12 cellular contexts compared by ENCODE assay signal in genomic region chr9:114367406-114367805, GRCh38. TPM values are rescaled to one million over a fixed set of nuclear protein-coding genes. Genes with fewer than 3 reads are reported as not detected.
DNase-seq lines count a peak whose midpoint lies in the region; ATAC-seq and TF ChIP-seq lines count a peak whose summit lies in the region.
"Had no signal": no experiment of that assay in that cellular context is flagged by ENCODE, and none has a peak within 500 bp of the region (broad histone marks: within the 10 kb centered on the region; RNA-seq: fewer than 3 reads in every experiment).

No MANE protein-coding gene starts in this region.

- H3K4me3 Mint-ChIP-seq in activated naive CD4-positive, alpha-beta T cell treated with anti-CD3 and anti-CD28 coated beads, Interleukin-2, amount 10 ng/mL, durations not matched to agents 7 days and 5 days: peak overlapping the region; percentile 34
- H3K4me3 Mint-ChIP-seq in activated CD8-positive, alpha-beta T cell treated with anti-CD3 and anti-CD28 coated beads, Interleukin-2, amount 10 ng/mL, durations not matched to agents 7 days and 5 days: peak overlapping the region; percentile 29

- peaks cover 73% of the 10 kb centered on the region for H3K36me3 ChIP-seq in lower lobe of right lung
- H3K36me3 ChIP-seq in upper lobe of left lung: peaks cover 7 to 75% (median 29%) of the 10 kb centered on the region in 4 donors
- peaks cover 5% of the 10 kb centered on the region for H3K36me3 ChIP-seq in mucosa of descending colon (ENCODE audit: low read depth)

- peaks cover 53% of the 10 kb centered on the region for H3K4me1 ChIP-seq in lower lobe of right lung
- H3K4me1 ChIP-seq in upper lobe of left lung: peaks cover 58 to 79% (median 68%) of the 10 kb centered on the region in 4 donors
- peaks cover 26% of the 10 kb centered on the region for H3K4me1 ChIP-seq in mucosa of descending colon (ENCODE audit: low read depth)

- intact Hi-C loops in lower lobe of right lung (cut with DNase I) (no loop called here), mucosa of descending colon (cut with DNase I, micrococcal nuclease) (no loop called here)

- H3K27me3 ChIP-seq in lower lobe of right lung (ENCODE audit: low read depth): no peaks in the 10 kb centered on the region
- H3K27me3 ChIP-seq in upper lobe of left lung: no peaks in the 10 kb centered on the region

- no peak for ATAC-seq in activated CD8-positive, alpha-beta T cell treated with anti-CD3 and anti-CD28 coated beads, Interleukin-2, amount 10 ng/mL, durations not matched to agents 7 days and 5 days
- ATAC-seq in lower lobe of right lung (no peak), upper lobe of left lung (ENCODE audit: low FRiP score in 2 of 2) (no peak), mucosa of descending colon (no peak)

- H3K9me3 ChIP-seq in lower lobe of right lung (no peaks in the 10 kb centered on the region), upper lobe of left lung (no peaks in the 10 kb centered on the region), mucosa of descending colon (no peaks in the 10 kb centered on the region)

- TF ChIP-seq EP300 in upper lobe of left lung (IDR thresholded peaks at IDR 0.05): no peak

- H3K27me3 Mint-ChIP-seq in activated naive CD4-positive, alpha-beta T cell treated with anti-CD3 and anti-CD28 coated beads, Interleukin-2, amount 10 ng/mL, durations not matched to agents 7 days and 5 days: no peaks in the 10 kb centered on the region
- no peaks in the 10 kb centered on the region for H3K27me3 Mint-ChIP-seq in activated CD8-positive, alpha-beta T cell treated with anti-CD3 and anti-CD28 coated beads, Interleukin-2, amount 10 ng/mL, durations not matched to agents 7 days and 5 days (ENCODE audit: low read depth)

- H3K4me1 Mint-ChIP-seq in activated naive CD4-positive, alpha-beta T cell treated with anti-CD3 and anti-CD28 coated beads, Interleukin-2, amount 10 ng/mL, durations not matched to agents 7 days and 5 days: peaks cover 94% of the 10 kb centered on the region
- peaks cover 93% of the 10 kb centered on the region for H3K4me1 Mint-ChIP-seq in activated CD8-positive, alpha-beta T cell treated with anti-CD3 and anti-CD28 coated beads, Interleukin-2, amount 10 ng/mL, durations not matched to agents 7 days and 5 days (ENCODE audit: low read depth)

- H3K9me3 Mint-ChIP-seq in activated naive CD4-positive, alpha-beta T cell treated with anti-CD3 and anti-CD28 coated beads, Interleukin-2, amount 10 ng/mL, durations not matched to agents 7 days and 5 days: no peaks in the 10 kb centered on the region
- H3K9me3 Mint-ChIP-seq in activated CD8-positive, alpha-beta T cell treated with anti-CD3 and anti-CD28 coated beads, Interleukin-2, amount 10 ng/mL, durations not matched to agents 7 days and 5 days (ENCODE audit: insufficient read depth): no peaks in the 10 kb centered on the region

- H3K4me3 ChIP-seq in lower lobe of right lung (no peak overlapping the region), upper lobe of left lung (no peak overlapping the region), mucosa of descending colon (no peak overlapping the region)

- 77 to 80% methylated on average over 7 of the region's 7 CpGs for WGBS in upper lobe of left lung, 2 donors

- CTCF ChIA-PET in activated naive CD4-positive, alpha-beta T cell treated with anti-CD3 and anti-CD28 coated beads, Interleukin-2, amount 10 ng/mL, durations not matched to agents 7 days and 5 days (lab: Charles Lee): interaction anchor here (0.8 to 1.9 kb wide), 7 partner anchors 14 to 28 kb away, joined by 3 to 13 read pairs (median 3); partner anchors contain the start of gene AKNA
- CTCF ChIA-PET in activated CD8-positive, alpha-beta T cell treated with anti-CD3 and anti-CD28 coated beads, Interleukin-2, amount 10 ng/mL, durations not matched to agents 7 days and 5 days (lab: Charles Lee): interaction anchor here (0.9 to 7.6 kb wide), 6 partner anchors 12 to 30 kb away, joined by 3 to 116 read pairs (median 5); partner anchors contain the start of gene AKNA

- DNase-seq in activated naive CD4-positive, alpha-beta T cell treated with anti-CD3 and anti-CD28 coated beads, Interleukin-2, amount 10 ng/mL, durations not matched to agents 7 days and 5 days: no peak
- no peak for DNase-seq in activated naive CD4-positive, alpha-beta T cell treated with anti-CD3 and anti-CD28 coated beads, Interleukin-2, amount 50 U/mL, for 16 hours
- no peak for DNase-seq in activated CD8-positive, alpha-beta T cell treated with anti-CD3 and anti-CD28 coated beads, Interleukin-2, amount 10 ng/mL, durations not matched to agents 7 days and 5 days
- DNase-seq in lower lobe of right lung (no peak), upper lobe of left lung (no peak), hepatic stellate cell (ENCODE audit: low spot score) (no peak), GM10266 (ENCODE audit: extremely low spot score) (no peak), mucosa of descending colon (no peak)
- DNase-seq: left ventricle myocardium superior, NCI-H526, SW 1271 had no signal

- TF ChIP-seq CTCF in lower lobe of right lung (IDR thresholded peaks at IDR 0.05) (no peak), upper lobe of left lung (IDR thresholded peaks at IDR 0.05) (no peak), GM10266 (IDR thresholded peaks at IDR 0.05; ENCODE audit: control insufficient read depth, insufficient read depth, low read depth, missing control alignments) (no peak), mucosa of descending colon (IDR thresholded peaks at IDR 0.05) (no peak)

- POLR2A ChIA-PET in activated CD8-positive, alpha-beta T cell treated with anti-CD3 and anti-CD28 coated beads, Interleukin-2, amount 10 ng/mL, durations not matched to agents 7 days and 5 days (lab: Charles Lee): interaction anchor here (1.1 to 15.0 kb wide), 5 partner anchors 10 to 19 kb away, joined by 3 to 407 read pairs (median 7); partner anchors contain the start of gene AKNA

- TF ChIP-seq POLR2A in upper lobe of left lung (IDR thresholded peaks at IDR 0.05): no peak

- peaks cover 87% of the 10 kb centered on the region for H3K36me3 Mint-ChIP-seq in activated naive CD4-positive, alpha-beta T cell treated with anti-CD3 and anti-CD28 coated beads, Interleukin-2, amount 10 ng/mL, durations not matched to agents 7 days and 5 days
- H3K36me3 Mint-ChIP-seq in activated CD8-positive, alpha-beta T cell treated with anti-CD3 and anti-CD28 coated beads, Interleukin-2, amount 10 ng/mL, durations not matched to agents 7 days and 5 days (ENCODE audit: low read depth): peaks cover 93% of the 10 kb centered on the region

- H3K27ac Mint-ChIP-seq in activated naive CD4-positive, alpha-beta T cell treated with anti-CD3 and anti-CD28 coated beads, Interleukin-2, amount 10 ng/mL, durations not matched to agents 7 days and 5 days: peak overlapping the region; percentile 94
- H3K27ac Mint-ChIP-seq in activated CD8-positive, alpha-beta T cell treated with anti-CD3 and anti-CD28 coated beads, Interleukin-2, amount 10 ng/mL, durations not matched to agents 7 days and 5 days: peak overlapping the region; percentile 88

- H3K27ac ChIP-seq in lower lobe of right lung (peak overlapping the region; percentile 70), upper lobe of left lung (peak overlapping the region; percentile 76 to 88 (median 82))

RNA-seq across cellular contexts. Expression of gene AKNA, which starts 20.4 kb away (rescaled TPM):
- total RNA-seq in activated CD8-positive, alpha-beta T cell treated with anti-CD3 and anti-CD28 coated beads, Interleukin-2, amount 10 ng/mL, durations not matched to agents 7 days and 5 days: 100 to 1,000 TPM; 413 to 430 TPM
- 66.9 TPM for total RNA-seq in lower lobe of right lung
- 100 to 1,000 TPM in 1 of 6 donors, 10 to 100 TPM in 5; 38.3 to 152 (median 61.5) TPM for total RNA-seq in upper lobe of left lung
- total RNA-seq in mucosa of descending colon: 10 to 100 TPM; 29.3 to 45.1 (median 44.9) TPM

RNA-seq across cellular contexts. Expression of gene ORM2, which starts 37.7 kb away (rescaled TPM):
- total RNA-seq in activated CD8-positive, alpha-beta T cell treated with anti-CD3 and anti-CD28 coated beads, Interleukin-2, amount 10 ng/mL, durations not matched to agents 7 days and 5 days: not detected
- total RNA-seq in lower lobe of right lung (3.1 TPM), upper lobe of left lung (1 to 10 TPM in 4 of 6 donors, not detected in 2; 2.2 to 5.5 (median 4.0) TPM), mucosa of descending colon (1 to 10 TPM in 1 of 3 donors, not detected in 2; 1.0 TPM)
- total RNA-seq: dermis microvascular lymphatic vessel endothelial cell, left ventricle myocardium superior had no signal

RNA-seq across cellular contexts. Expression of gene ORM1, which starts 44.5 kb away (rescaled TPM):
- total RNA-seq in activated CD8-positive, alpha-beta T cell treated with anti-CD3 and anti-CD28 coated beads, Interleukin-2, amount 10 ng/mL, durations not matched to agents 7 days and 5 days: not detected
- 9.2 TPM for total RNA-seq in lower lobe of right lung
- 10 to 100 TPM in 4 of 6 donors, 1 to 10 TPM in 1, not detected in 1; 1.8 to 17.9 (median 12.0) TPM for total RNA-seq in upper lobe of left lung
- total RNA-seq in mucosa of descending colon: 1 to 10 TPM in 1 of 3 donors, not detected in 2; 2.8 TPM
- total RNA-seq: dermis microvascular lymphatic vessel endothelial cell, left ventricle myocardium superior had no signal
